ENCODE assay signal across 18 cellular contexts in the genomic region with DNA sequence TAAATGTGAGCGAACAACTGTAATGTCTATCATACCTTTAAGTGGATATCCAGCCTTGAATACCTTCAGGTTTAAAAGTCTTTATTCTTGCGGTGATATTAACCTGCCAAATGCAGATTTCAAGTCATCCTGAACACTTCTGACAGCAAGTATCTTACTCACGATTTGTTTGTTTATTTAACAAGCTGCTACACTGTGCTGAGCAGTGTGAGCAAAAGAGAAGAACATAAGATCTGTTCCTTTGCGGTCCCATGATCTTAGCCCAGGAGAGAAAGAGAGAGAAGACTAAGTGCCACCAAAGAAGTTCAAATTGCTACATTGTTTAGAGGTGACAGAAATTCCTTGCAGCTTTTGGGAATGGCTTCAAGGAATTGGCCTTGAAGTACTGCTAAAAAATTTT. TPM values are rescaled to one million over a fixed set of nuclear protein-coding genes. Genes with fewer than 3 reads are reported as not detected.
DNase-seq lines count a peak whose midpoint lies in the region; ATAC-seq and TF ChIP-seq lines count a peak whose summit lies in the region.
"Had no signal": no experiment of that assay in that cellular context is flagged by ENCODE, and none has a peak within 500 bp of the region (broad histone marks: within the 10 kb centered on the region; RNA-seq: fewer than 3 reads in every experiment).

No MANE protein-coding gene starts in this region.

- H3K4me2 ChIP-seq in IMR-90 (ENCODE audit: low read depth, low read length) (peak overlapping the region; percentile 82; the same call in 1 of the 2 replicates), mesenchymal stem cell (ENCODE audit: low read length, poor library complexity, severe bottlenecking) (no peak overlapping the region)

- H4K8ac ChIP-seq in IMR-90 (ENCODE audit: low read depth in 2 of 2, low read length in 2 of 2) (peak overlapping the region; percentile 10 to 67; a peak in 2 of 4 replicates), mesenchymal stem cell (ENCODE audit: low read length) (no peak overlapping the region)

- TF ChIP-seq POLR2A in IMR-90 (IDR thresholded peaks at IDR 0.05; ENCODE audit: low read depth, low read length) = no peak

- POLR2A ChIA-PET in IMR-90 (lab: Charles Lee; ENCODE audit: unreplicated experiment) = no interaction called here

- H2BK12ac ChIP-seq in mesenchymal stem cell (ENCODE audit: low read length in 2 of 2) = no peak overlapping the region

- H2AK5ac ChIP-seq in IMR-90 (ENCODE audit: low read depth, low read length) = no peak overlapping the region
- H2AK5ac ChIP-seq in mesenchymal stem cell (ENCODE audit: low read length, severe bottlenecking) = no peak overlapping the region

- H3K36me3 ChIP-seq in IMR-90 (ENCODE audit: control insufficient read depth, insufficient read depth, low read length) = no peaks in the 10 kb centered on the region
- H3K36me3 ChIP-seq in mesenchymal stem cell (ENCODE audit: control insufficient read depth in 1 of 2, insufficient read depth in 2 of 2, low read depth in 1 of 2, low read length in 2 of 2) = no peaks in the 10 kb centered on the region
- H3K36me3 ChIP-seq: SJSA1 had no signal

- no peak for TF ChIP-seq CTCF in IMR-90 (conservative IDR thresholded peaks at IDR 0.05; ENCODE audit: low read depth, low read length)
- TF ChIP-seq CTCF in choroid plexus epithelial cell (conservative IDR thresholded peaks at IDR 0.05; ENCODE audit: low read depth, low read length) = no peak

- H3K4me1 ChIP-seq in IMR-90 (ENCODE audit: control insufficient read depth, insufficient read depth, low read length) (peaks cover 25% of the 10 kb centered on the region), mesenchymal stem cell (ENCODE audit: control insufficient read depth, insufficient read depth, low read depth, low read length) (no peaks in the 10 kb centered on the region)

- intact Hi-C loops in IMR-90 (cut with micrococcal nuclease) = no loop called here

- H2AFZ ChIP-seq in IMR-90 (replicated peaks; ENCODE audit: low read length, poor library complexity) (no peak overlapping the region), mesenchymal stem cell (ENCODE audit: low read depth, low read length) (no peak overlapping the region)

- CTCF ChIA-PET in IMR-90 (lab: Yijun Ruan, JAX) = interaction anchor here (0.6 kb wide), 1 partner anchor 78 kb away, joined by 3 read pairs; no protein-coding TSS in a partner anchor

- BruUV-seq in IMR-90 (replicated peaks; lab: Mats Ljungman, UMichigan) = no TSS peak

- H3K79me1 ChIP-seq in IMR-90 (ENCODE audit: low read depth in 1 of 2, low read length in 2 of 2) = no peaks in the 10 kb centered on the region
- no peaks in the 10 kb centered on the region for H3K79me1 ChIP-seq in mesenchymal stem cell (replicated peaks; ENCODE audit: low read length, poor library complexity, severe bottlenecking)

- H3K4me3 ChIP-seq in IMR-90 (ENCODE audit: insufficient read depth, low read depth, low read length) (no peak overlapping the region), choroid plexus epithelial cell (ENCODE audit: low read depth, low read length) (no peak overlapping the region), mesenchymal stem cell (ENCODE audit: insufficient read depth in 1 of 2, low read depth in 1 of 2, low read length in 2 of 2) (no peak overlapping the region)
- H3K4me3 ChIP-seq: SJSA1 had no signal

- no peak overlapping the region; the same call in 1 of the 2 replicates for H4K5ac ChIP-seq in IMR-90 (ENCODE audit: low read depth, low read length)

- H3K9me3 ChIP-seq in IMR-90 (ENCODE audit: control insufficient read depth, insufficient read depth, low read length) (no peaks in the 10 kb centered on the region), mesenchymal stem cell (ENCODE audit: control insufficient read depth, low read length) (no peaks in the 10 kb centered on the region)
- H3K9me3 ChIP-seq: SJSA1 had no signal

- dilution Hi-C loops in IMR-90 (cut with HindIII; ENCODE audit: low sequenced_read_pairs, unreplicated experiment) = no loop called here

- no CpG with 5 or more reads among the region's 4 CpGs for WGBS in IMR-90 (ENCODE audit: extremely low coverage in 2 of 2, insufficient read length in 1 of 2), 2 experiments
- 65% methylated on average over 4 of the region's 4 CpGs for WGBS in mesenchymal stem cell

- no peaks in the 10 kb centered on the region for H3K27me3 ChIP-seq in IMR-90 (ENCODE audit: control insufficient read depth, insufficient read depth, low read length)
- H3K27me3 ChIP-seq in mesenchymal stem cell (ENCODE audit: control insufficient read depth in 1 of 2, insufficient read depth in 1 of 2, low read length in 2 of 2) = peaks cover 0 to 25% of the 10 kb centered on the region in 2 experiments
- H3K27me3 ChIP-seq: SJSA1 had no signal

- H2BK120ac ChIP-seq in IMR-90 (ENCODE audit: low read depth, low read length) = peak overlapping the region; percentile 84; the same call in 1 of the 2 replicates
- no peak overlapping the region for H2BK120ac ChIP-seq in mesenchymal stem cell (ENCODE audit: low read depth, low read length)

- no peak overlapping the region; the same call in 1 of the 2 replicates for H3K14ac ChIP-seq in IMR-90 (replicated peaks; ENCODE audit: low read depth, low read length)
- no peak overlapping the region for H3K14ac ChIP-seq in mesenchymal stem cell (ENCODE audit: low read length in 2 of 2)

- H2BK15ac ChIP-seq in IMR-90 (ENCODE audit: low read depth, low read length) = no peak overlapping the region
- no peak overlapping the region for H2BK15ac ChIP-seq in mesenchymal stem cell (ENCODE audit: low read depth, poor library complexity, severe bottlenecking)

- in situ Hi-C loops in IMR-90 (cut with MboI; ENCODE audit: low sequenced_read_pairs) = no loop called here

- no peak overlapping the region for H3K56ac ChIP-seq in IMR-90 (ENCODE audit: extremely low read depth, insufficient read depth, low read length)

- H4K91ac ChIP-seq in IMR-90 (ENCODE audit: insufficient read depth, low read depth, low read length) = 0 out of 2 replicates have a peak overlapping the region, but pooled peaks have one; percentile 68
- H4K91ac ChIP-seq in mesenchymal stem cell (ENCODE audit: low read length) = no peak overlapping the region

- H3K23ac ChIP-seq in IMR-90 (ENCODE audit: low read depth, low read length) (0 out of 2 replicates have a peak overlapping the region, but pooled peaks have one; percentile 13), mesenchymal stem cell (ENCODE audit: low read length in 2 of 2) (no peak overlapping the region)

- peak overlapping the region; percentile 81 for H2BK20ac ChIP-seq in IMR-90 (ENCODE audit: low read depth, low read length)

- TF ChIP-seq RAD21 in IMR-90 (IDR thresholded peaks at IDR 0.05; ENCODE audit: low read length) = no peak

- H3K27ac ChIP-seq in IMR-90 (ENCODE audit: insufficient read depth, low read length) (no peak overlapping the region), mesenchymal stem cell (ENCODE audit: low read length, poor library complexity, severe bottlenecking) (no peak overlapping the region)
- H3K27ac ChIP-seq: SJSA1 had no signal

- H4K20me1 ChIP-seq in IMR-90 (ENCODE audit: insufficient read depth, low read length) = no peaks in the 10 kb centered on the region

- DNase-seq in EH (ENCODE audit: low read depth) (peak; percentile 56), IMR-90 (peak; percentile 64), choroid plexus epithelial cell (ENCODE audit: low read depth) (peak; percentile 55), mesenchymal stem cell (peak; percentile 71), NCI-H1417 (lab: John Stamatoyannopoulos, UW) (no peak), CD1c-positive myeloid dendritic cell (ENCODE audit: extremely low spot score) (no peak)
- DNase-seq in stimulated activated CD4-positive, alpha-beta T cell treated with anti-CD3 and anti-CD28 coated beads, Interleukin-12 subunit alpha, Interleukin-12 subunit beta, amount 100 ng/mL, for 4 hours = no peak
- DNase-seq: Calu3; CD4-positive, alpha-beta T cell; DND-41; GF-D8; GOT3; MV-4-11; NCI-H1417 treated with DMSO at 0.1 percent for 48 hours; NCI-H1930; NCI-H510A; NCI-H82 had no signal

- ATAC-seq in IMR-90 (ENCODE audit: low read depth) = peak; percentile 24; the same call in 1 of the 2 replicates

- H3K18ac ChIP-seq in IMR-90 (ENCODE audit: low read depth, low read length) = peak overlapping the region; percentile 69; the same call in 1 of the 2 replicates
- no peak overlapping the region for H3K18ac ChIP-seq in mesenchymal stem cell (ENCODE audit: low read depth in 1 of 2, low read length in 2 of 2)

- H3K9ac ChIP-seq in IMR-90 (ENCODE audit: low read depth, low read length) = no peak overlapping the region
- H3K9ac ChIP-seq in mesenchymal stem cell (ENCODE audit: low read length) = no peak overlapping the region

- peaks cover 21% of the 10 kb centered on the region for H3K9me1 ChIP-seq in IMR-90 (ENCODE audit: insufficient read depth, low read length)

- H2AK9ac ChIP-seq in IMR-90 (replicated peaks; ENCODE audit: low read depth, low read length, poor library complexity) = no peak overlapping the region

- no peak overlapping the region for H3K4ac ChIP-seq in IMR-90 (ENCODE audit: low read depth, low read length)
- no peak overlapping the region for H3K4ac ChIP-seq in mesenchymal stem cell (ENCODE audit: low read depth in 1 of 2, low read length in 2 of 2)

- H2BK5ac ChIP-seq in IMR-90 (ENCODE audit: low read depth, low read length, poor library complexity, severe bottlenecking) (peak overlapping the region; percentile 81), mesenchymal stem cell (ENCODE audit: low read depth, low read length, poor library complexity, severe bottlenecking) (no peak overlapping the region)

RNA-seq across cellular contexts. Expression of a gene that starts 9.5 kb away (rescaled TPM):
- total RNA-seq in IMR-90 (2012; rRNA removed) = under 0.01 and 0.18 TPM in 2 replicates
- polyA plus RNA-seq in IMR-90 (2012; rRNA removed) = 0.12 and 0.22 TPM in 2 replicates
- 0.04 TPM in 1 of 2 replicates, not detected in the other for polyA plus RNA-seq in IMR-90 (2012; cell fraction: cytosol; rRNA removed)
- polyA plus RNA-seq in IMR-90 (2012; cell fraction: nucleus; rRNA removed; ENCODE audit: low replicate concordance) = 0.05 and 0.34 TPM in 2 replicates
- 1.2 TPM for polyA plus RNA-seq in mesenchymal stem cell (2013, experiment 1 of 2)
- 1.5 TPM for polyA plus RNA-seq in mesenchymal stem cell (2013, experiment 2 of 2)
- total RNA-seq: Calu3; CD4-positive, alpha-beta T cell had no signal

RNA-seq across cellular contexts. Expression of a gene that starts 22.3 kb away (rescaled TPM):
- not detected in 2 replicates for total RNA-seq in IMR-90 (2012; rRNA removed)
- not detected in 2 replicates for polyA plus RNA-seq in IMR-90 (2012; rRNA removed)
- polyA plus RNA-seq in IMR-90 (2012; cell fraction: cytosol; rRNA removed) = not detected in 2 replicates
- polyA plus RNA-seq in IMR-90 (2012; cell fraction: nucleus; rRNA removed; ENCODE audit: low replicate concordance) = 0.11 TPM in 1 of 2 replicates, not detected in the other
- not detected for polyA plus RNA-seq in mesenchymal stem cell (2013, experiment 1 of 2)
- not detected for polyA plus RNA-seq in mesenchymal stem cell (2013, experiment 2 of 2)
- total RNA-seq: Calu3; CD4-positive, alpha-beta T cell had no signal

RNA-seq across cellular contexts. Expression of a gene that starts 34.0 kb away (rescaled TPM):
- total RNA-seq in IMR-90 (2012; rRNA removed) = not detected in 2 replicates
- polyA plus RNA-seq in IMR-90 (2012; rRNA removed) = 0.09 and 0.29 TPM in 2 replicates
- polyA plus RNA-seq in IMR-90 (2012; cell fraction: cytosol; rRNA removed) = 0.41 and 0.58 TPM in 2 replicates
- polyA plus RNA-seq in IMR-90 (2012; cell fraction: nucleus; rRNA removed; ENCODE audit: low replicate concordance) = 0.17 TPM in 1 of 2 replicates, not detected in the other
- 3.9 TPM for polyA plus RNA-seq in mesenchymal stem cell (2013, experiment 1 of 2)
- polyA plus RNA-seq in mesenchymal stem cell (2013, experiment 2 of 2) = 3.5 TPM

RNA-seq across cellular contexts. Expression of a gene that starts 58.6 kb away (rescaled TPM):
- not detected in 2 replicates for total RNA-seq in IMR-90 (2012; rRNA removed)
- polyA plus RNA-seq in IMR-90 (2012; rRNA removed) = not detected in 2 replicates
- polyA plus RNA-seq in IMR-90 (2012; cell fraction: cytosol; rRNA removed) = not detected in 2 replicates
- not detected in 2 replicates for polyA plus RNA-seq in IMR-90 (2012; cell fraction: nucleus; rRNA removed; ENCODE audit: low replicate concordance)
- polyA plus RNA-seq in mesenchymal stem cell (2013, experiment 1 of 2) = not detected
- not detected for polyA plus RNA-seq in mesenchymal stem cell (2013, experiment 2 of 2)
- total RNA-seq: CD4-positive, alpha-beta T cell; SJSA1 had no signal

Comparison
In these comparisons a context has a peak if more than half of its experiments do, and no peak if none do; other contexts are left out.
1. DNase-seq: peak in EH (single experiment), IMR-90 (single experiment), choroid plexus epithelial cell (single experiment) and mesenchymal stem cell (single experiment); none in stimulated activated CD4-positive, alpha-beta T cell treated with anti-CD3 and anti-CD28 coated beads, Interleukin-12 subunit alpha, Interleukin-12 subunit beta, amount 100 ng/mL, for 4 hours (single experiment), NCI-H1417 (0 of 3) and CD1c-positive myeloid dendritic cell (single experiment).